31 cellular contexts compared by ENCODE assay signal in the genomic region with DNA sequence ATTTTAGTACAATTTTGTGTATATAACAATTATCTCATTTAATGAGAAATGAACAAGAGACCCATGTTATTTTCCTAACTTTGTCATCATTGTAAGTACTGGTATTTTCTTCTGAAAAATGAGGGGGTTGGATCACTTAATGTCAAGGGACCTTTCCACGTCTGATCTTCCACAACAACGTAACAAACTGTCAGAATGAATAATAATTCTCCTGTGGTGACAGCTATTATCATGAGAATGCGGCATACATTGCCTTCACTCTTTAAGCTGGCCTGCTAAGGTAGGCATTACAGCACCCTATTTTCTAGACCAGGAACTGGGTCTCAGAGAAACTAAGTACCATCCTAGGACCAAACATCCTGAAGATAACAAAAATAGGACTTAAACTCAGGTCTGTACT. TPM values are rescaled to one million over a fixed set of nuclear protein-coding genes. Genes with fewer than 3 reads are reported as not detected.
DNase-seq lines count a peak whose midpoint lies in the region; TF ChIP-seq lines count a peak whose summit lies in the region.
"Had no signal": no experiment of that assay in that cellular context is flagged by ENCODE, and none has a peak within 500 bp of the region (broad histone marks: within the 10 kb centered on the region; RNA-seq: fewer than 3 reads in every experiment).

No MANE protein-coding gene starts in this region.

- H3K9me3 ChIP-seq in neural cell (ENCODE audit: low read length) = no peaks in the 10 kb centered on the region
- H3K9me3 ChIP-seq: A549; BE2C; BLaER1; BLaER1 treated with 17β-estradiol and CSF1 and Interleukin-3, amounts not matched to agents 10 nM and 100 nM; Caco-2 had no signal

- no peaks in the 10 kb centered on the region for H3K4me1 Mint-ChIP-seq in endothelial cell (ENCODE audit: unreplicated experiment)
- H3K4me1 Mint-ChIP-seq: B cell; CD14-positive monocyte; CD4-positive, alpha-beta memory T cell; CD8-positive, alpha-beta memory T cell had no signal

- peak overlapping the region; percentile 21 for H3K4me2 ChIP-seq in neural cell (ENCODE audit: low read length)
- H3K4me2 ChIP-seq: A549; BLaER1; BLaER1 treated with 17β-estradiol and CSF1 and Interleukin-3, amounts not matched to agents 10 nM and 100 nM had no signal

- H3K9ac ChIP-seq in neural cell (ENCODE audit: low read length) = no peak overlapping the region
- H3K9ac ChIP-seq: BLaER1; BLaER1 treated with 17β-estradiol and CSF1 and Interleukin-3, amounts not matched to agents 10 nM and 100 nM had no signal

- DNase-seq in NCI-H146 (lab: John Stamatoyannopoulos, UW) = peak; percentile 9
- DNase-seq in NCI-H146 treated with DMSO at 0.1 percent for 48 hours (lab: John Stamatoyannopoulos, UW; ENCODE audit: unreplicated experiment) = no peak
- DNase-seq in NCI-H69 (lab: John Stamatoyannopoulos, UW) = peak; percentile 21
- DNase-seq in NCI-H1694 (lab: John Stamatoyannopoulos, UW) = no peak
- DNase-seq in endothelial cell (ENCODE audit: low spot score) = no peak
- DNase-seq: 8988T; ACHN; BE2C; C1 segment of cervical spinal cord; Caco-2; Calu3; CD4-positive, alpha-beta memory T cell; CD4-positive, alpha-beta T cell; CD4-positive, CD25-positive, alpha-beta regulatory T cell; CD8-positive, alpha-beta memory T cell; CD8-positive, alpha-beta T cell; DMS 273 treated with DMSO at 0.1 percent for 48 hours; DMS153; DMS53; DMS79; DMS79 treated with DMSO at 0.1 percent for 48 hours; DND-41; EL had no signal

- no peaks in the 10 kb centered on the region for H3K36me3 Mint-ChIP-seq in endothelial cell (ENCODE audit: low read depth, unreplicated experiment)
- H3K36me3 Mint-ChIP-seq: CD14-positive monocyte had no signal

- no peak overlapping the region for H3K27ac Mint-ChIP-seq in endothelial cell (ENCODE audit: unreplicated experiment)
- H3K27ac Mint-ChIP-seq: B cell; CD14-positive monocyte; CD4-positive, alpha-beta memory T cell; CD4-positive, alpha-beta T cell; CD4-positive, CD25-positive, alpha-beta regulatory T cell; CD8-positive, alpha-beta memory T cell; CD8-positive, alpha-beta T cell had no signal

- peaks cover 6% of the 10 kb centered on the region for H3K27me3 Mint-ChIP-seq in endothelial cell (ENCODE audit: unreplicated experiment)
- H3K27me3 Mint-ChIP-seq: CD4-positive, alpha-beta memory T cell; CD4-positive, alpha-beta T cell; CD4-positive, CD25-positive, alpha-beta regulatory T cell; CD8-positive, alpha-beta memory T cell had no signal

- no peaks in the 10 kb centered on the region for H3K79me2 ChIP-seq in neural cell (replicated peaks; ENCODE audit: insufficient read depth, low read length)

- no peak overlapping the region for H3K4me3 ChIP-seq in neural cell (ENCODE audit: low read length)
- H3K4me3 ChIP-seq: A549; BLaER1; BLaER1 treated with 17β-estradiol and CSF1 and Interleukin-3, amounts not matched to agents 10 nM and 100 nM had no signal

- no peaks in the 10 kb centered on the region for H3K27me3 ChIP-seq in neural cell (ENCODE audit: insufficient read depth, low read depth, low read length)
- H3K27me3 ChIP-seq: BE2C; BLaER1; BLaER1 treated with 17β-estradiol and CSF1 and Interleukin-3, amounts not matched to agents 10 nM and 100 nM had no signal

- no peaks in the 10 kb centered on the region for H3K9me2 ChIP-seq in neural cell (ENCODE audit: insufficient read depth, low read length)

- H3F3A ChIP-seq in neural cell (ENCODE audit: insufficient read depth, low read length, poor library complexity, severe bottlenecking) = no peaks in the 10 kb centered on the region

- H2AFZ ChIP-seq in neural cell (ENCODE audit: low read depth, low read length) = no peak overlapping the region

- no peaks in the 10 kb centered on the region for H3K9me3 Mint-ChIP-seq in endothelial cell (ENCODE audit: unreplicated experiment)
- H3K9me3 Mint-ChIP-seq: CD14-positive monocyte; CD4-positive, alpha-beta memory T cell; CD4-positive, alpha-beta T cell; CD8-positive, alpha-beta memory T cell; CD8-positive, alpha-beta T cell had no signal

- TF ChIP-seq RAD21 in neural cell (conservative IDR thresholded peaks at IDR 0.05) = no peak

- peak; percentile 76 for TF ChIP-seq EP300 in neural cell (conservative IDR thresholded peaks at IDR 0.05; ENCODE audit: poor library complexity, severe bottlenecking)

- H3K4me3 Mint-ChIP-seq in endothelial cell (ENCODE audit: unreplicated experiment) = no peak overlapping the region
- H3K4me3 Mint-ChIP-seq: B cell; CD14-positive monocyte; CD4-positive, alpha-beta memory T cell; CD4-positive, alpha-beta T cell; CD4-positive, CD25-positive, alpha-beta regulatory T cell; CD8-positive, alpha-beta memory T cell; CD8-positive, alpha-beta T cell had no signal

- H3K36me3 ChIP-seq in neural cell (ENCODE audit: insufficient read depth, low read length) = no peaks in the 10 kb centered on the region
- H3K36me3 ChIP-seq: BE2C; BLaER1; BLaER1 treated with 17β-estradiol and CSF1 and Interleukin-3, amounts not matched to agents 10 nM and 100 nM had no signal

- TF ChIP-seq CTCF in neural cell (IDR thresholded peaks at IDR 0.05; ENCODE audit: poor library complexity, severe bottlenecking) = no peak
- TF ChIP-seq CTCF in endothelial cell (IDR thresholded peaks at IDR 0.05; ENCODE audit: unreplicated experiment) = no peak

- H3K27ac ChIP-seq in neural cell (ENCODE audit: low read length) = no peak overlapping the region
- H3K27ac ChIP-seq: 22Rv1; A549; BLaER1; BLaER1 treated with 17β-estradiol and CSF1 and Interleukin-3, amounts not matched to agents 10 nM and 100 nM; C4-2B had no signal

- no peaks in the 10 kb centered on the region for H4K20me1 ChIP-seq in neural cell (ENCODE audit: insufficient read depth)
- H4K20me1 ChIP-seq: BLaER1; BLaER1 treated with 17β-estradiol and CSF1 and Interleukin-3, amounts not matched to agents 10 nM and 100 nM had no signal

TF ChIP-seq in neural cell, 6 proteins besides CTCF, POLR2A, EP300 and RAD21:
- no peak for TF ChIP-seq MXI1 (conservative IDR thresholded peaks at IDR 0.05; ENCODE audit: poor library complexity, severe bottlenecking)
- peak; percentile 62 for TF ChIP-seq POLR2AphosphoS5 (IDR thresholded peaks at IDR 0.05)
TF ChIP-seq in neural cell: peak in this region for 1.

RNA-seq across cellular contexts. Expression of gene MINAR1, which starts 31.5 kb away (rescaled TPM):
- 2.7 and 3.1 TPM in 2 replicates for polyA plus RNA-seq in neural cell
- polyA minus RNA-seq in neural cell = 9.3 and 11.8 TPM in 2 replicates
- 5.3 TPM for total RNA-seq in endothelial cell (ENCODE audit: unreplicated experiment)
- polyA plus RNA-seq: CD8-positive, alpha-beta memory T cell had no signal

Comparison
In these comparisons a context has a peak if more than half of its experiments do, and no peak if none do; other contexts are left out.
1. DNase-seq: peak in NCI-H146 (single experiment) and NCI-H69 (single experiment); none in NCI-H146 treated with DMSO at 0.1 percent for 48 hours (single experiment), NCI-H1694 (single experiment) and endothelial cell (single experiment).